Comparison of ENCODE assay signal across 33 cellular contexts in the genomic region with DNA sequence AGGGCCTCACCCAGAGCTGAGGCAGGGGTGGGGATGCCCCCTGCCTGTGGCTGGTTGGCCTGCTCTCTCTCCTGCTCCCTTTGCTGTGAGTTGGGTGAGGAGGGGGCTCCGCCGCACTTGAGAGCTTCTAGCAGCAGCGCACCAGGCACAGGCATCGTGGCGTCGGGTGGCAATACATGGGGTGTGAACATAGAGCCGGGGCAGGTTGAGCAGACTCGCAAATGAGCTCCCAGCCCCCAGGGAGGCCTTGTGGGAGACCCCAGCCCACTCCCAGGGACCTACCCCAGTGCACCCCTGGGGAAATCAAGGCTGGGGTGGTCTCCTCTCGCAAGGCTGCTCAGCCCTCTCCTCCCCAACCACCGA.
"Had no signal": no experiment of that assay in that cellular context is flagged by ENCODE, and none has a peak within 500 bp of the region (broad histone marks: within the 10 kb centered on the region; RNA-seq: fewer than 3 reads in every experiment).

No MANE protein-coding gene starts in this region.

- H3K9me3 ChIP-seq: adrenal gland, ascending aorta, body of pancreas, breast epithelium had no signal

- H3K27me3 ChIP-seq: adrenal gland, ascending aorta, body of pancreas, brain microvascular endothelial cell, cardiac muscle cell had no signal

- H3K27ac ChIP-seq: adrenal gland, ascending aorta, body of pancreas, brain microvascular endothelial cell, breast epithelium, cardiac muscle cell had no signal

- H3K36me3 ChIP-seq: adrenal gland, ascending aorta, brain microvascular endothelial cell, breast epithelium, cardiac muscle cell had no signal

- FAIRE-seq: astrocyte, bronchial epithelial cell had no signal

- DNase-seq: activated effector memory CD4-positive, alpha-beta T cell treated with anti-CD3 and anti-CD28 coated beads, Interleukin-2, amount 50 U/mL, for 16 hours; activated effector memory CD4-positive, alpha-beta T cell treated with Interleukin-2 at 50 U/mL for 16 hours; activated gamma-delta T cell; activated gamma-delta T cell treated with Interleukin-2 at 50 U/mL for 16 hours; activated naive CD4-positive, alpha-beta T cell; activated naive CD4-positive, alpha-beta T cell treated with anti-CD3 and anti-CD28 coated beads for 36 hours; activated naive CD4-positive, alpha-beta T cell treated with anti-CD3 and anti-CD28 coated beads, Interleukin-2, amount 10 ng/mL, durations not matched to agents 7 days and 5 days; activated naive CD4-positive, alpha-beta T cell treated with anti-CD3 and anti-CD28 coated beads, Interleukin-2, amount 50 U/mL, for 16 hours; activated naive CD4-positive, alpha-beta T cell treated with Interleukin-2 at 50 U/mL for 16 hours; activated naive CD8-positive, alpha-beta T cell treated with anti-CD3 and anti-CD28 coated beads for 36 hours; activated naive CD8-positive, alpha-beta T cell treated with anti-CD3 and anti-CD28 coated beads, Interleukin-2, amount 10 ng/mL, durations not matched to agents 7 days and 5 days; activated naive CD8-positive, alpha-beta T cell treated with anti-CD3 and anti-CD28 coated beads, Interleukin-2, amount 50 U/mL, for 24 hours; activated T-cell treated with anti-CD3 and anti-CD28 coated beads, Interleukin-2, amount 50 U/mL, for 24 hours; activated T-cell treated with anti-CD3 and anti-CD28 coated beads, Interleukin-2, amount 50 U/mL, for 4 hours; activated T-cell treated with anti-CD3 and anti-CD28 coated beads, Interleukin-2, amount 50 U/mL, for 48 hours; activated T-cell treated with anti-CD3 and anti-CD28 coated beads, Interleukin-2, amount 50 U/mL, for 72 hours; adrenal gland; amniotic stem cell; amygdala; anterior cingulate cortex; aorta; body of pancreas; brain microvascular endothelial cell; caudate nucleus; central memory CD4-positive, alpha-beta T cell; cerebellar nuclear complex had no signal

- H3K4me3 ChIP-seq: adrenal gland, ascending aorta, body of pancreas, breast epithelium, cardiac muscle cell had no signal

- ATAC-seq: activated naive CD4-positive, alpha-beta T cell treated with anti-CD3 and anti-CD28 coated beads, Interleukin-2, amount 50 U/mL, for 72 hours; activated naive CD8-positive, alpha-beta T cell treated with anti-CD3 and anti-CD28 coated beads, Interleukin-2, amount 50 U/mL, for 24 hours; activated T-cell treated with anti-CD3 and anti-CD28 coated beads, Interleukin-2, amount 50 U/mL, for 4 hours; activated T-cell treated with anti-CD3 and anti-CD28 coated beads, Interleukin-2, amount 50 U/mL, for 72 hours; activated T-helper 17 cell treated with anti-CD3 and anti-CD28 coated beads, Interleukin-2, amount 50 U/mL, for 72 hours; body of pancreas had no signal

- H3K4me1 ChIP-seq: adrenal gland, ascending aorta, body of pancreas, breast epithelium had no signal
